1 cellular context compared by ENCODE assay signal in the genomic region with DNA sequence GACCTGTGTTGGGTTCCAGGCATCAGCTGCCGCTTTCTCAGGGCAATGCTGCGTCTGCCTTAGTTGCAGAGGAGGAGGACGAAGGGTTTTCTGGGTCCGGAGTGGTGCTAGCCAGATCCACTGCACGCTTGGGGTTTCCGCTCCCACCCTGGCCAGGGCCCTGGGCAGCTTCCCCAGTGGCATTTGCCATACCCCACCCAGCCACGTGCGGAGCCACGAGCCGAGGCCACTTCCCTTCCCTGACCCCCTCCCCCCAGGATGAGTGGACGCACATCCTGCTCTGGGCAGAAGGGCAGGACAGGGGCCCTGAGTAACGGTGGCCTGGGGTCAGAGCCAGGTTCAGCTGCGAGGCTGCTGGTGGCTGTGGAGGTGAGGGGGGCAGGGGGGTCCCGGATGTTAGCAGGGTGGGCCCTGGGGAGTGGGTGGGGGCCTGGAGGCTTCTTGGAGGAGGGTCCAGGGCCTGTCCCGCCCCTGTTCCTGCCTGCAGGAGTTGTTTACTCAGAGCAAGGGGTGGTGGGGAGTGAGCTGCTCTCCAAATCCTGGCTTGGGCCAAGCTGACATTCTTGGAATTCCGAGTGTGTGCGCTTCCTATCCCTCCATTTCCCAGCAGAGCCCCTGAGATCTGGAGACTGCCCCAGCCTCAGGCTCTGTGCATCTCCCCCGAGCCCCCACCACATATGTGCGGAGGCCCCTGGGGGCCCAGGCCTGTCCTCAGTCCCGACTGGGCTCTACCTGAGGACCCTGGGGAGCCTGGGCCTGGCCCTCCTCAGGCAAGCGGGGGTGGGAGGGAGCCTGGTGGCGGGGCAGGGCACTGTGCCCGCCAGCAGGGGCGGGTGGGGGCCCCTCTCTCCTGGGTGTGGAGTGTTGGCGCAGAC.
TF ChIP-seq lines count a peak whose summit lies in the region.

No MANE protein-coding gene starts in this region.

TF ChIP-seq in HEK293, 187 proteins besides CTCF, POLR2A, EP300 and RAD21 (continued from another document):
- TF ChIP-seq, protein P1, sequence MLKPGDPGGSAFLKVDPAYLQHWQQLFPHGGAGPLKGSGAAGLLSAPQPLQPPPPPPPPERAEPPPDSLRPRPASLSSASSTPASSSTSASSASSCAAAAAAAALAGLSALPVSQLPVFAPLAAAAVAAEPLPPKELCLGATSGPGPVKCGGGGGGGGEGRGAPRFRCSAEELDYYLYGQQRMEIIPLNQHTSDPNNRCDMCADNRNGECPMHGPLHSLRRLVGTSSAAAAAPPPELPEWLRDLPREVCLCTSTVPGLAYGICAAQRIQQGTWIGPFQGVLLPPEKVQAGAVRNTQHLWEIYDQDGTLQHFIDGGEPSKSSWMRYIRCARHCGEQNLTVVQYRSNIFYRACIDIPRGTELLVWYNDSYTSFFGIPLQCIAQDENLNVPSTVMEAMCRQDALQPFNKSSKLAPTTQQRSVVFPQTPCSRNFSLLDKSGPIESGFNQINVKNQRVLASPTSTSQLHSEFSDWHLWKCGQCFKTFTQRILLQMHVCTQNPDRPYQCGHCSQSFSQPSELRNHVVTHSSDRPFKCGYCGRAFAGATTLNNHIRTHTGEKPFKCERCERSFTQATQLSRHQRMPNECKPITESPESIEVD (tag by site-specific recombination; IDR thresholded peaks at IDR 0.05), result no peak
- TF ChIP-seq, protein P2, sequence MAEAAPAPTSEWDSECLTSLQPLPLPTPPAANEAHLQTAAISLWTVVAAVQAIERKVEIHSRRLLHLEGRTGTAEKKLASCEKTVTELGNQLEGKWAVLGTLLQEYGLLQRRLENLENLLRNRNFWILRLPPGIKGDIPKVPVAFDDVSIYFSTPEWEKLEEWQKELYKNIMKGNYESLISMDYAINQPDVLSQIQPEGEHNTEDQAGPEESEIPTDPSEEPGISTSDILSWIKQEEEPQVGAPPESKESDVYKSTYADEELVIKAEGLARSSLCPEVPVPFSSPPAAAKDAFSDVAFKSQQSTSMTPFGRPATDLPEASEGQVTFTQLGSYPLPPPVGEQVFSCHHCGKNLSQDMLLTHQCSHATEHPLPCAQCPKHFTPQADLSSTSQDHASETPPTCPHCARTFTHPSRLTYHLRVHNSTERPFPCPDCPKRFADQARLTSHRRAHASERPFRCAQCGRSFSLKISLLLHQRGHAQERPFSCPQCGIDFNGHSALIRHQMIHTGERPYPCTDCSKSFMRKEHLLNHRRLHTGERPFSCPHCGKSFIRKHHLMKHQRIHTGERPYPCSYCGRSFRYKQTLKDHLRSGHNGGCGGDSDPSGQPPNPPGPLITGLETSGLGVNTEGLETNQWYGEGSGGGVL (tag by site-specific recombination; IDR thresholded peaks at IDR 0.05), result peak; percentile 58; the same call in 1 of the 2 replicates
- peak; percentile 44 for TF ChIP-seq SP7 (tag by site-specific recombination; IDR thresholded peaks at IDR 0.05)
- TF ChIP-seq ZNF768 (tag by site-specific recombination; IDR thresholded peaks at IDR 0.05), result no peak
- TF ChIP-seq, protein P3, sequence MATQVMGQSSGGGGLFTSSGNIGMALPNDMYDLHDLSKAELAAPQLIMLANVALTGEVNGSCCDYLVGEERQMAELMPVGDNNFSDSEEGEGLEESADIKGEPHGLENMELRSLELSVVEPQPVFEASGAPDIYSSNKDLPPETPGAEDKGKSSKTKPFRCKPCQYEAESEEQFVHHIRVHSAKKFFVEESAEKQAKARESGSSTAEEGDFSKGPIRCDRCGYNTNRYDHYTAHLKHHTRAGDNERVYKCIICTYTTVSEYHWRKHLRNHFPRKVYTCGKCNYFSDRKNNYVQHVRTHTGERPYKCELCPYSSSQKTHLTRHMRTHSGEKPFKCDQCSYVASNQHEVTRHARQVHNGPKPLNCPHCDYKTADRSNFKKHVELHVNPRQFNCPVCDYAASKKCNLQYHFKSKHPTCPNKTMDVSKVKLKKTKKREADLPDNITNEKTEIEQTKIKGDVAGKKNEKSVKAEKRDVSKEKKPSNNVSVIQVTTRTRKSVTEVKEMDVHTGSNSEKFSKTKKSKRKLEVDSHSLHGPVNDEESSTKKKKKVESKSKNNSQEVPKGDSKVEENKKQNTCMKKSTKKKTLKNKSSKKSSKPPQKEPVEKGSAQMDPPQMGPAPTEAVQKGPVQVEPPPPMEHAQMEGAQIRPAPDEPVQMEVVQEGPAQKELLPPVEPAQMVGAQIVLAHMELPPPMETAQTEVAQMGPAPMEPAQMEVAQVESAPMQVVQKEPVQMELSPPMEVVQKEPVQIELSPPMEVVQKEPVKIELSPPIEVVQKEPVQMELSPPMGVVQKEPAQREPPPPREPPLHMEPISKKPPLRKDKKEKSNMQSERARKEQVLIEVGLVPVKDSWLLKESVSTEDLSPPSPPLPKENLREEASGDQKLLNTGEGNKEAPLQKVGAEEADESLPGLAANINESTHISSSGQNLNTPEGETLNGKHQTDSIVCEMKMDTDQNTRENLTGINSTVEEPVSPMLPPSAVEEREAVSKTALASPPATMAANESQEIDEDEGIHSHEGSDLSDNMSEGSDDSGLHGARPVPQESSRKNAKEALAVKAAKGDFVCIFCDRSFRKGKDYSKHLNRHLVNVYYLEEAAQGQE (tag by site-specific recombination; IDR thresholded peaks at IDR 0.05), result peak; percentile 80
- TF ChIP-seq ZNF366 (tag by site-specific recombination; conservative IDR thresholded peaks at IDR 0.05), result 0 out of 2 replicates have a peak, but pooled peaks have one; percentile 12
- peak; percentile 53; the same call in 1 of the 2 replicates for TF ChIP-seq WT1 (tag by site-specific recombination; IDR thresholded peaks at IDR 0.05)
- 0 out of 2 replicates have a peak, but pooled peaks have one; percentile 14 for TF ChIP-seq SP3 (tag by site-specific recombination; IDR thresholded peaks at IDR 0.05)
- TF ChIP-seq, protein P4, sequence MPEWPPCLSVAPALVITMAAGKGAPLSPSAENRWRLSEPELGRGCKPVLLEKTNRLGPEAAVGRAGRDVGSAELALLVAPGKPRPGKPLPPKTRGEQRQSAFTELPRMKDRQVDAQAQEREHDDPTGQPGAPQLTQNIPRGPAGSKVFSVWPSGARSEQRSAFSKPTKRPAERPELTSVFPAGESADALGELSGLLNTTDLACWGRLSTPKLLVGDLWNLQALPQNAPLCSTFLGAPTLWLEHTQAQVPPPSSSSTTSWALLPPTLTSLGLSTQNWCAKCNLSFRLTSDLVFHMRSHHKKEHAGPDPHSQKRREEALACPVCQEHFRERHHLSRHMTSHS (tag by site-specific recombination; IDR thresholded peaks at IDR 0.05), result no peak
- 0 out of 2 replicates have a peak, but pooled peaks have one; percentile 11 for TF ChIP-seq ZBTB48 (tag by site-specific recombination; IDR thresholded peaks at IDR 0.05)
- no peak for TF ChIP-seq ZNF555 (tag by site-specific recombination; conservative IDR thresholded peaks at IDR 0.05)
- no peak for TF ChIP-seq ZNF626 (tag by site-specific recombination; IDR thresholded peaks at IDR 0.05)
- TF ChIP-seq TCF7L2 (IDR thresholded peaks at IDR 0.05; ENCODE audit: borderline replicate concordance, low read depth, low read length), result no peak
- no peak for TF ChIP-seq ZNF791 (tag by site-specific recombination; IDR thresholded peaks at IDR 0.05)
- peak; percentile 9; the same call in 1 of the 2 replicates for TF ChIP-seq KLF8 (tag by site-specific recombination; IDR thresholded peaks at IDR 0.05)
- peak; percentile 38; the same call in 1 of the 2 replicates for TF ChIP-seq GLIS2 (tag by site-specific recombination; IDR thresholded peaks at IDR 0.05)
- TF ChIP-seq ZNF169 (tag by site-specific recombination; IDR thresholded peaks at IDR 0.05), result no peak
- TF ChIP-seq ZNF140 (tag by site-specific recombination; IDR thresholded peaks at IDR 0.05), result no peak
- peak; percentile 67 for TF ChIP-seq GLIS1 (tag by site-specific recombination; IDR thresholded peaks at IDR 0.05)
- TF ChIP-seq ZNF600 (tag by site-specific recombination; IDR thresholded peaks at IDR 0.05), result peak; percentile 74; the same call in 1 of the 2 replicates
- 0 out of 2 replicates have a peak, but pooled peaks have one; percentile 18 for TF ChIP-seq ZNF341 (tag by site-specific recombination; IDR thresholded peaks at IDR 0.05; ENCODE audit: low read depth)
- no peak for TF ChIP-seq ZNF677 (tag by site-specific recombination; IDR thresholded peaks at IDR 0.05)
- no peak for TF ChIP-seq ZNF660 (tag by site-specific recombination; IDR thresholded peaks at IDR 0.05)
- peak; percentile 55 for TF ChIP-seq SP2 (tag by site-specific recombination; IDR thresholded peaks at IDR 0.05)
